8 cellular contexts compared by ENCODE assay signal in the genomic region with DNA sequence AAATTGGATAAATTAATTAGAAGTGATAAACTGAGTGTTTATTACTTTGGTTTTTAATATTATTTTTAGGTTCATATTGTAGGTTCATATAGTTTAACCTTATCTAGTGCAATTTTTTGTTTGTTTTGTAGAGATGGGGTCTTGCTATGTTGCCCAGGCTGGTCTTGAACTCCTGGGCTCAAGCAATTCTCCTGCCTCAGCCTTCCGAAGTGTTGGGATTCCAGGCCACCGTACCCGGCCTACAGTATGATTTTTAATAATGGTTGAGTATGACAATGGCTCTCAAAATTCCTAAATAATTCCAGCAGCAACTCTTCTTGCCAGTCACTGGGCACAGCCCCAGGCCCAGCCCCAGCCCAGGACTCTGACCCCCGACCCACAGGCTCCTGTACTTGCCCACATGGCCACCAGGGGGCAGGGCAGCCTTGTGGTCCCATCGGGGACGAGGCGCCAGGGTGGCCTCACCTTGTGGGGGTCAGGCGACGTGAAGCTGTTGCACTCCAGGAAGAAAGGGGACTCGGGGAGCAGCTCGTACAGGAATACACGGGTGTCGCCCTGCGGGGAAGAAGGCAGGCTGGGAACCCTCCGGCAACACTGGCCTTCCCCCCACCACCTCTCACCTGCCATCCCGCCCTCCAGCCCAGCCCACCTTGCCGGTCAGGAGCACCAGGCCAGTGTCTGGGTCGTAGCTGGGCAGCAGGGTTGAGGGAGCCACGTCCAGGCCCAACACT. TPM values are rescaled to one million over a fixed set of nuclear protein-coding genes. Genes with fewer than 3 reads are reported as not detected.
DNase-seq lines count a peak whose midpoint lies in the region; ATAC-seq and TF ChIP-seq lines count a peak whose summit lies in the region.

No MANE protein-coding gene starts in this region.

- no peaks in the 10 kb centered on the region for H3K27me3 ChIP-seq in CD4-positive, alpha-beta memory T cell (ENCODE audit: insufficient read depth, low read length)
- no peaks in the 10 kb centered on the region for H3K27me3 ChIP-seq in stomach

- POLR2A ChIA-PET in CD4-positive, alpha-beta memory T cell (lab: Charles Lee; ENCODE audit: partially characterized antibody): interaction anchor here (1.5 kb wide), 1 partner anchor 14 kb away, joined by 4 read pairs; no protein-coding TSS in a partner anchor
- POLR2A ChIA-PET in activated CD4-positive, alpha-beta memory T cell treated with anti-CD3 and anti-CD28 coated beads for 36 hours (lab: Charles Lee): no interaction called here

- TF ChIP-seq EP300 in stomach (IDR thresholded peaks at IDR 0.05): no peak

- H3K9me3 ChIP-seq in CD4-positive, alpha-beta memory T cell (ENCODE audit: control insufficient read depth in 1 of 2, low read length in 2 of 2): no peaks in the 10 kb centered on the region
- no peaks in the 10 kb centered on the region for H3K9me3 ChIP-seq in stomach

- TF ChIP-seq CTCF in stomach (IDR thresholded peaks at IDR 0.05): peak in 6 of 7 experiments; percentile 82 to 99 (median 97)

- CTCF ChIA-PET in CD4-positive, alpha-beta memory T cell (lab: Charles Lee; ENCODE audit: partially characterized antibody): interaction anchor here (0.7 to 3.4 kb wide), 24 partner anchors 9 to 198 kb away, joined by 3 to 20 read pairs (median 3); a partner anchor contains a TSS
- CTCF ChIA-PET in activated CD4-positive, alpha-beta memory T cell treated with anti-CD3 and anti-CD28 coated beads for 36 hours (lab: Charles Lee): interaction anchor here (0.7 to 2.5 kb wide), 12 partner anchors 10 to 79 kb away, joined by 3 to 34 read pairs (median 3); no protein-coding TSS in a partner anchor

- WGBS in stomach, 5 donors: 35 to 56% (median 38%) methylated on average over 12 to 19 of the region's 19 CpGs

- peaks cover 0 to 3% (median under 1%) of the 10 kb centered on the region in 4 donors for H3K4me1 Mint-ChIP-seq in CD4-positive, alpha-beta memory T cell
- no peaks in the 10 kb centered on the region for H3K4me1 Mint-ChIP-seq in activated CD4-positive, alpha-beta memory T cell treated with anti-CD3 and anti-CD28 coated beads for 36 hours (ENCODE audit: low read depth)
- peaks cover 4 to 14% of the 10 kb centered on the region in 2 donors for H3K4me1 Mint-ChIP-seq in effector memory CD8-positive, alpha-beta T cell (ENCODE audit: low read depth in 2 of 2)
- peaks cover 0 to 7% of the 10 kb centered on the region in 2 donors for H3K4me1 Mint-ChIP-seq in natural killer cell treated with Interleukin-12 subunit alpha and Interleukin-12 subunit beta and Interleukin-15 and Interleukin-18, amount 100 ng/mL, for 72 hours (ENCODE audit: low read depth in 2 of 2)

- H3K4me3 ChIP-seq in CD4-positive, alpha-beta memory T cell (ENCODE audit: low read length in 2 of 2): no peak overlapping the region
- H3K4me3 ChIP-seq in stomach: no peak overlapping the region

- no peak overlapping the region for H3K27ac ChIP-seq in CD4-positive, alpha-beta memory T cell (ENCODE audit: low read depth, low read length)
- H3K27ac ChIP-seq in stomach: no peak overlapping the region

- TF ChIP-seq POLR2A in stomach (IDR thresholded peaks at IDR 0.05): no peak

- intact Hi-C loops in CD4-positive, alpha-beta memory T cell (cut with micrococcal nuclease): loop anchor here (1.0 kb wide), 3 partner anchors 43 to 226 kb away; no protein-coding TSS in a partner anchor
- intact Hi-C loops in activated CD4-positive, alpha-beta memory T cell treated with anti-CD3 and anti-CD28 coated beads for 36 hours (cut with micrococcal nuclease): loop anchor here (2.0 kb wide), 1 partner anchor 44 kb away; no protein-coding TSS in a partner anchor
- intact Hi-C loops in stomach (cut with DNase I; ENCODE audit: low total_unique reads): loop anchor here (5.0 kb wide), 1 partner anchor 43 kb away; no protein-coding TSS in a partner anchor

- ATAC-seq in effector memory CD8-positive, alpha-beta T cell (replicated peaks): peak; percentile 77
- peak; percentile 54 to 70 for ATAC-seq in natural killer cell treated with Interleukin-12 subunit alpha and Interleukin-12 subunit beta and Interleukin-15 and Interleukin-18, amount 100 ng/mL, for 72 hours
- no peak for ATAC-seq in GM21423 (IDR thresholded peaks at IDR 0.05; ENCODE audit: unreplicated experiment)

- peaks cover 57% of the 10 kb centered on the region for H3K36me3 ChIP-seq in CD4-positive, alpha-beta memory T cell (ENCODE audit: insufficient read depth, low read length)
- peaks cover 29 to 95% (median 81%) of the 10 kb centered on the region in 4 donors for H3K36me3 ChIP-seq in stomach

- H3K27ac Mint-ChIP-seq in CD4-positive, alpha-beta memory T cell: peak overlapping the region; percentile 68 to 92 (median 81)
- H3K27ac Mint-ChIP-seq in activated CD4-positive, alpha-beta memory T cell treated with anti-CD3 and anti-CD28 coated beads for 36 hours: no peak overlapping the region
- peak overlapping the region in 1 of 2 donors; percentile 77 for H3K27ac Mint-ChIP-seq in effector memory CD8-positive, alpha-beta T cell
- peak overlapping the region in 1 of 2 donors; percentile 65 for H3K27ac Mint-ChIP-seq in natural killer cell treated with Interleukin-12 subunit alpha and Interleukin-12 subunit beta and Interleukin-15 and Interleukin-18, amount 100 ng/mL, for 72 hours

- in situ Hi-C loops in KBM-7 (cut with MboI; ENCODE audit: low pct_unique_long_range_greater_than_20kb, low sequenced_read_pairs): no loop called here

- H3K27me3 Mint-ChIP-seq in CD4-positive, alpha-beta memory T cell: no peaks in the 10 kb centered on the region
- H3K27me3 Mint-ChIP-seq in activated CD4-positive, alpha-beta memory T cell treated with anti-CD3 and anti-CD28 coated beads for 36 hours: no peaks in the 10 kb centered on the region
- no peaks in the 10 kb centered on the region for H3K27me3 Mint-ChIP-seq in effector memory CD8-positive, alpha-beta T cell
- H3K27me3 Mint-ChIP-seq in natural killer cell treated with Interleukin-12 subunit alpha and Interleukin-12 subunit beta and Interleukin-15 and Interleukin-18, amount 100 ng/mL, for 72 hours: no peaks in the 10 kb centered on the region

- peaks cover 11 to 65% of the 10 kb centered on the region in 2 donors for H3K36me3 Mint-ChIP-seq in CD4-positive, alpha-beta memory T cell
- peaks cover 15% of the 10 kb centered on the region for H3K36me3 Mint-ChIP-seq in activated CD4-positive, alpha-beta memory T cell treated with anti-CD3 and anti-CD28 coated beads for 36 hours
- H3K36me3 Mint-ChIP-seq in effector memory CD8-positive, alpha-beta T cell (ENCODE audit: insufficient read depth): peaks cover 95% of the 10 kb centered on the region
- H3K36me3 Mint-ChIP-seq in natural killer cell treated with Interleukin-12 subunit alpha and Interleukin-12 subunit beta and Interleukin-15 and Interleukin-18, amount 100 ng/mL, for 72 hours: no peaks in the 10 kb centered on the region

- H3K4me3 Mint-ChIP-seq in CD4-positive, alpha-beta memory T cell: no peak overlapping the region
- H3K4me3 Mint-ChIP-seq in activated CD4-positive, alpha-beta memory T cell treated with anti-CD3 and anti-CD28 coated beads for 36 hours: no peak overlapping the region
- no peak overlapping the region for H3K4me3 Mint-ChIP-seq in effector memory CD8-positive, alpha-beta T cell
- H3K4me3 Mint-ChIP-seq in natural killer cell treated with Interleukin-12 subunit alpha and Interleukin-12 subunit beta and Interleukin-15 and Interleukin-18, amount 100 ng/mL, for 72 hours: no peak overlapping the region

- no peaks in the 10 kb centered on the region for H3K9me3 Mint-ChIP-seq in CD4-positive, alpha-beta memory T cell
- no peaks in the 10 kb centered on the region for H3K9me3 Mint-ChIP-seq in activated CD4-positive, alpha-beta memory T cell treated with anti-CD3 and anti-CD28 coated beads for 36 hours
- no peaks in the 10 kb centered on the region for H3K9me3 Mint-ChIP-seq in effector memory CD8-positive, alpha-beta T cell
- H3K9me3 Mint-ChIP-seq in natural killer cell treated with Interleukin-12 subunit alpha and Interleukin-12 subunit beta and Interleukin-15 and Interleukin-18, amount 100 ng/mL, for 72 hours: no peaks in the 10 kb centered on the region

- DNase-seq in CD4-positive, alpha-beta memory T cell: peak in 4 of 5 donors; percentile 49 to 60 (median 58)
- DNase-seq in KBM-7 (peak; percentile 35), stomach (peak; percentile 76), cortex of kidney (lab: John Stamatoyannopoulos, UW) (no peak)
- peak; percentile 71 for DNase-seq in activated CD4-positive, alpha-beta memory T cell treated with anti-CD3 and anti-CD28 coated beads for 36 hours
- DNase-seq in effector memory CD8-positive, alpha-beta T cell: peak; percentile 66 to 71 (median 69)
- DNase-seq in natural killer cell treated with Interleukin-12 subunit alpha and Interleukin-12 subunit beta and Interleukin-15 and Interleukin-18, amount 100 ng/mL, for 72 hours (ENCODE audit: low spot score): peak; percentile 78

- no peaks in the 10 kb centered on the region for H3K4me1 ChIP-seq in CD4-positive, alpha-beta memory T cell (ENCODE audit: insufficient read depth, low read length)
- H3K4me1 ChIP-seq in stomach: peaks cover 0 to 7% (median 3%) of the 10 kb centered on the region in 4 donors

RNA-seq across cellular contexts. Expression of a gene that starts 7.9 kb away (rescaled TPM):
- total RNA-seq in CD4-positive, alpha-beta memory T cell: 10 to 100 TPM; 38.6 to 54.8 TPM
- 10 to 100 TPM; 34.6 to 34.8 TPM for polyA plus RNA-seq in CD4-positive, alpha-beta memory T cell
- total RNA-seq in activated CD4-positive, alpha-beta memory T cell treated with anti-CD3 and anti-CD28 coated beads for 36 hours: 10 to 100 TPM; 52.8 to 63.4 TPM
- 100 to 1,000 TPM in 1 of 2 donors, 10 to 100 TPM in 1; 59.0 to 114 TPM for total RNA-seq in natural killer cell treated with Interleukin-12 subunit alpha and Interleukin-12 subunit beta and Interleukin-15 and Interleukin-18, amount 100 ng/mL, for 72 hours
- total RNA-seq in stomach: 100 to 1,000 TPM in 1 of 5 donors, 10 to 100 TPM in 3, 1 to 10 TPM in 1; 4.7 to 218 (median 28.1) TPM
- polyA plus RNA-seq in stomach: 100 to 1,000 TPM in 2 of 3 donors, 10 to 100 TPM in 1; 54.4 to 117 (median 104) TPM

RNA-seq across cellular contexts. Expression of a gene that starts 12.7 kb away (rescaled TPM):
- under 1 TPM; 0.11 to 0.29 TPM for total RNA-seq in CD4-positive, alpha-beta memory T cell
- polyA plus RNA-seq in CD4-positive, alpha-beta memory T cell: under 1 TPM in 1 of 2 donors, not detected in 1; 0.16 TPM
- total RNA-seq in activated CD4-positive, alpha-beta memory T cell treated with anti-CD3 and anti-CD28 coated beads for 36 hours: under 1 TPM in 1 of 2 experiments, not detected in 1; 0.07 TPM
- total RNA-seq in natural killer cell treated with Interleukin-12 subunit alpha and Interleukin-12 subunit beta and Interleukin-15 and Interleukin-18, amount 100 ng/mL, for 72 hours: under 1 TPM in 1 of 2 donors, not detected in 1; 0.33 TPM
- total RNA-seq in stomach: 10 to 100 TPM; 10.5 to 25.6 (median 11.6) TPM
- 1 to 10 TPM; 3.7 to 7.2 (median 5.1) TPM for polyA plus RNA-seq in stomach

RNA-seq across cellular contexts. Expression of a gene that starts 43.1 kb away (rescaled TPM):
- total RNA-seq in CD4-positive, alpha-beta memory T cell: under 1 TPM in 1 of 2 experiments, not detected in 1; 0.08 TPM
- polyA plus RNA-seq in CD4-positive, alpha-beta memory T cell: not detected
- under 1 TPM; 0.52 to 0.68 TPM for total RNA-seq in activated CD4-positive, alpha-beta memory T cell treated with anti-CD3 and anti-CD28 coated beads for 36 hours
- total RNA-seq in natural killer cell treated with Interleukin-12 subunit alpha and Interleukin-12 subunit beta and Interleukin-15 and Interleukin-18, amount 100 ng/mL, for 72 hours: under 1 TPM; 0.31 to 0.43 TPM
- 10 to 100 TPM in 1 of 5 donors, 1 to 10 TPM in 4; 3.2 to 21.0 (median 4.6) TPM for total RNA-seq in stomach
- polyA plus RNA-seq in stomach: 1 to 10 TPM; 4.4 to 9.0 (median 5.8) TPM

RNA-seq across cellular contexts. Expression of a gene that starts 57.4 kb away (rescaled TPM):
- 100 to 1,000 TPM; 176 to 184 TPM for total RNA-seq in CD4-positive, alpha-beta memory T cell
- polyA plus RNA-seq in CD4-positive, alpha-beta memory T cell: 100 to 1,000 TPM in 1 of 2 donors, 10 to 100 TPM in 1; 48.2 to 139 TPM
- total RNA-seq in activated CD4-positive, alpha-beta memory T cell treated with anti-CD3 and anti-CD28 coated beads for 36 hours: 100 to 1,000 TPM in 1 of 2 experiments, 10 to 100 TPM in 1; 90.4 to 101 TPM
- 100 to 1,000 TPM; 140 to 166 TPM for total RNA-seq in natural killer cell treated with Interleukin-12 subunit alpha and Interleukin-12 subunit beta and Interleukin-15 and Interleukin-18, amount 100 ng/mL, for 72 hours
- total RNA-seq in stomach: 100 to 1,000 TPM in 2 of 5 donors, 10 to 100 TPM in 3; 12.5 to 173 (median 57.2) TPM
- polyA plus RNA-seq in stomach: 10 to 100 TPM; 12.6 to 14.2 (median 13.6) TPM

Comparison
In these comparisons a context has a peak if more than half of its experiments do, and no peak if none do; other contexts are left out.
1. RNA of a gene that starts 12.7 kb away (total RNA-seq): 10.5 to 25.6 TPM in stomach; 0.33 TPM in natural killer cell treated with Interleukin-12 subunit alpha and Interleukin-12 subunit beta and Interleukin-15 and Interleukin-18, amount 100 ng/mL, for 72 hours, 0.11 to 0.29 TPM in CD4-positive, alpha-beta memory T cell and 0.07 TPM in activated CD4-positive, alpha-beta memory T cell treated with anti-CD3 and anti-CD28 coated beads for 36 hours; every median in the first group is over 4 times any median in the second.